Comparison of ENCODE assay signal across 8 cellular contexts in genomic region chr3:75433295-75433694, GRCh38.
A peak's percentile ranks its signal among the peaks of the same experiment; 100 is the strongest.
DNase-seq lines count a peak whose midpoint lies in the region; ATAC-seq, FAIRE-seq and TF ChIP-seq lines count a peak whose summit lies in the region.
"Not testable (repeated sequence)": the region's sequence is repeated elsewhere in the genome, so short reads cannot be mapped to it uniquely, and the experiment has no call there.

No MANE protein-coding gene starts in this region.

- not testable (repeated sequence) for H3K9me3 Mint-ChIP-seq in CD4-positive, alpha-beta T cell; activated B cell treated with CpG ODN at 0.5 μM for 24 hours; activated naive CD8-positive, alpha-beta T cell treated with anti-CD3 and anti-CD28 coated beads for 36 hours; osteocyte (ENCODE audit: unreplicated experiment)

- not testable (repeated sequence) for H2AFZ ChIP-seq in Karpas-422 (ENCODE audit: low read length); endothelial cell of umbilical vein (ENCODE audit: low read depth, low read length)

- H3K9me3 ChIP-seq in CD4-positive, alpha-beta T cell (ENCODE audit: control insufficient read depth, low read length); Karpas-422 (ENCODE audit: low read length); endothelial cell of umbilical vein (replicated peaks; ENCODE audit: control insufficient read depth, insufficient read depth, low read length); lower lobe of right lung; transverse colon: not testable (repeated sequence)

- H3K27me3 Mint-ChIP-seq in CD4-positive, alpha-beta T cell; activated B cell treated with CpG ODN at 0.5 μM for 24 hours; activated naive CD8-positive, alpha-beta T cell treated with anti-CD3 and anti-CD28 coated beads for 36 hours; osteocyte (ENCODE audit: unreplicated experiment): not testable (repeated sequence)

- H3K9me2 ChIP-seq in Karpas-422 (replicated peaks; ENCODE audit: insufficient read depth, low read length) = not testable (repeated sequence)

- H3K4me3 Mint-ChIP-seq in CD4-positive, alpha-beta T cell = peak overlapping the region; percentile 89
- H3K4me3 Mint-ChIP-seq in activated B cell treated with CpG ODN at 0.5 μM for 24 hours (peak overlapping the region; percentile 19), osteocyte (ENCODE audit: unreplicated experiment) (peak overlapping the region; percentile 59)
- H3K4me3 Mint-ChIP-seq in activated naive CD8-positive, alpha-beta T cell treated with anti-CD3 and anti-CD28 coated beads for 36 hours = not testable (repeated sequence)

- 82% methylated on average over 3 of the region's 3 CpGs; no CpG with 5 or more reads in 1 of the 2 donors for WGBS in transverse colon (ENCODE audit: low coverage in 1 of 2), 2 donors

- TF ChIP-seq EP300 in transverse colon (IDR thresholded peaks at IDR 0.05; ENCODE audit: low read depth) = not testable (repeated sequence)

- H3K9me1 ChIP-seq in endothelial cell of umbilical vein (replicated peaks; ENCODE audit: control insufficient read depth, extremely low read depth, insufficient read depth, low read length) = not testable (repeated sequence)

- not testable (repeated sequence) for TF ChIP-seq CTCF in CD4-positive, alpha-beta T cell (IDR thresholded peaks at IDR 0.05); activated B cell treated with CpG ODN at 0.5 μM for 24 hours (IDR thresholded peaks at IDR 0.05); endothelial cell of umbilical vein (IDR thresholded peaks at IDR 0.05; ENCODE audit: extremely low read depth in 1 of 2, insufficient read depth in 1 of 2, low read depth in 1 of 2, low read length in 2 of 2); lower lobe of right lung (IDR thresholded peaks at IDR 0.05); osteocyte (IDR thresholded peaks at IDR 0.05); transverse colon (IDR thresholded peaks at IDR 0.05)

- peaks cover 14% of the 10 kb centered on the region for H3K79me2 ChIP-seq in Karpas-422 (ENCODE audit: low read length)
- not testable (repeated sequence) for H3K79me2 ChIP-seq in endothelial cell of umbilical vein (ENCODE audit: control insufficient read depth, insufficient read depth, low read length)

- in situ Hi-C loops in transverse colon (cut with MboI; ENCODE audit: low pct_ligation_motif_present in 1 of 4, low pct_unique_long_range_greater_than_20kb in 1 of 4, low sequenced_read_pairs in 3 of 4) = not testable (repeated sequence)

- ATAC-seq in CD4-positive, alpha-beta T cell (ENCODE audit: poor library complexity); activated B cell treated with CpG ODN at 0.5 μM for 24 hours (ENCODE audit: low read depth); lower lobe of right lung: not testable (repeated sequence)

- not testable (repeated sequence) for DNase-seq in CD4-positive, alpha-beta T cell; Karpas-422; activated B cell treated with CpG ODN at 0.5 μM for 24 hours; activated naive CD8-positive, alpha-beta T cell treated with anti-CD3 and anti-CD28 coated beads for 36 hours; endothelial cell of umbilical vein (ENCODE audit: low read depth, low spot score); lower lobe of right lung; osteocyte (ENCODE audit: extremely low spot score, unreplicated experiment); transverse colon

- H3K27ac Mint-ChIP-seq in CD4-positive, alpha-beta T cell = peak overlapping the region; percentile 97
- H3K27ac Mint-ChIP-seq in activated B cell treated with CpG ODN at 0.5 μM for 24 hours (peak overlapping the region; percentile 12), osteocyte (ENCODE audit: unreplicated experiment) (peak overlapping the region; percentile 95)
- peak overlapping the region; percentile 99 for H3K27ac Mint-ChIP-seq in activated naive CD8-positive, alpha-beta T cell treated with anti-CD3 and anti-CD28 coated beads for 36 hours

- not testable (repeated sequence) for TF ChIP-seq POLR2A in endothelial cell of umbilical vein (IDR thresholded peaks at IDR 0.05; ENCODE audit: low read depth, low read length); transverse colon (IDR thresholded peaks at IDR 0.05)

- peak overlapping the region; percentile 78 for H3K4me2 ChIP-seq in Karpas-422 (ENCODE audit: low read depth, low read length, poor library complexity, severe bottlenecking)
- peak overlapping the region; percentile 11 for H3K4me2 ChIP-seq in endothelial cell of umbilical vein (ENCODE audit: insufficient read depth, low read length)

- H3K27me3 ChIP-seq in CD4-positive, alpha-beta T cell (ENCODE audit: control insufficient read depth, insufficient read depth, low read length); Karpas-422 (ENCODE audit: low read length); endothelial cell of umbilical vein (ENCODE audit: control insufficient read depth in 2 of 2, insufficient read depth in 2 of 2, low read length in 2 of 2); lower lobe of right lung (ENCODE audit: low read depth); transverse colon: not testable (repeated sequence)

- not testable (repeated sequence) for FAIRE-seq in endothelial cell of umbilical vein (lab: Jason Lieb, UNC)

- CTCF ChIA-PET in CD4-positive, alpha-beta T cell (lab: Charles Lee); activated B cell treated with CpG ODN at 0.5 μM for 24 hours (lab: Charles Lee): not testable (repeated sequence)
- CTCF ChIA-PET in endothelial cell of umbilical vein (lab: Charles Lee) = interaction anchor here (1.0 to 1.7 kb wide), 3 partner anchors 11 to 242 kb away, joined by 3 read pairs; no protein-coding TSS in a partner anchor

- H3K4me1 ChIP-seq in Karpas-422 (ENCODE audit: low read length); lower lobe of right lung: not testable (repeated sequence)
- H3K4me1 ChIP-seq in endothelial cell of umbilical vein (ENCODE audit: control insufficient read depth, extremely low read depth, insufficient read depth, low read length) (peaks cover 16% of the 10 kb centered on the region), transverse colon (peaks cover 0 to 20% (median 16%) of the 10 kb centered on the region in 4 donors)

- intact Hi-C loops in CD4-positive, alpha-beta T cell (cut with DNase I, micrococcal nuclease); activated B cell treated with CpG ODN at 0.5 μM for 24 hours (cut with micrococcal nuclease); endothelial cell of umbilical vein (cut with micrococcal nuclease); lower lobe of right lung (cut with DNase I); transverse colon (cut with DNase I; ENCODE audit: low total_unique reads): not testable (repeated sequence)

- H3K4me3 ChIP-seq in Karpas-422 (ENCODE audit: low read length); endothelial cell of umbilical vein (replicated peaks in 1 of 3; ENCODE audit: insufficient read depth in 1 of 3, low read depth in 1 of 3, low read length in 3 of 3); lower lobe of right lung; transverse colon: not testable (repeated sequence)

- dilution Hi-C loops in endothelial cell of umbilical vein (cut with MboI; ENCODE audit: extremely low pct_ligation_motif_present, low sequenced_read_pairs) = not testable (repeated sequence)

- H3K27ac ChIP-seq in CD4-positive, alpha-beta T cell (ENCODE audit: low read depth, low read length); Karpas-422 (ENCODE audit: low read length): not testable (repeated sequence)
- peak overlapping the region; percentile 66 for H3K27ac ChIP-seq in endothelial cell of umbilical vein (ENCODE audit: insufficient read depth, low read depth, low read length)
- H3K27ac ChIP-seq in lower lobe of right lung = peak overlapping the region; percentile 11
- peak overlapping the region; percentile 48 to 97 (median 90) for H3K27ac ChIP-seq in transverse colon

- H3K36me3 ChIP-seq in Karpas-422 (ENCODE audit: insufficient read depth, low read length); endothelial cell of umbilical vein (ENCODE audit: control insufficient read depth in 2 of 2, extremely low read depth in 1 of 2, insufficient read depth in 2 of 2, low read length in 2 of 2); lower lobe of right lung; transverse colon: not testable (repeated sequence)

- H3K9ac ChIP-seq in Karpas-422 (ENCODE audit: low read length); endothelial cell of umbilical vein (replicated peaks; ENCODE audit: extremely low read depth, insufficient read depth, low read length): not testable (repeated sequence)

- BruUV-seq in endothelial cell of umbilical vein (replicated peaks; lab: Mats Ljungman, UMichigan) = not testable (repeated sequence)

- peaks cover 33% of the 10 kb centered on the region for H3K4me1 Mint-ChIP-seq in CD4-positive, alpha-beta T cell (ENCODE audit: low read depth)
- peaks cover 13% of the 10 kb centered on the region for H3K4me1 Mint-ChIP-seq in activated B cell treated with CpG ODN at 0.5 μM for 24 hours
- H3K4me1 Mint-ChIP-seq in activated naive CD8-positive, alpha-beta T cell treated with anti-CD3 and anti-CD28 coated beads for 36 hours = peaks cover 21% of the 10 kb centered on the region
- peaks cover 44% of the 10 kb centered on the region for H3K4me1 Mint-ChIP-seq in osteocyte (ENCODE audit: unreplicated experiment)

- not testable (repeated sequence) for H4K20me1 ChIP-seq in Karpas-422 (ENCODE audit: insufficient read depth, low read depth, low read length); endothelial cell of umbilical vein (replicated peaks; ENCODE audit: control insufficient read depth, extremely low read depth, insufficient read depth, low read length)

- POLR2A ChIA-PET in CD4-positive, alpha-beta T cell (lab: Charles Lee); activated B cell treated with CpG ODN at 0.5 μM for 24 hours (lab: Charles Lee); endothelial cell of umbilical vein (lab: Charles Lee): not testable (repeated sequence)

- peaks cover 19% of the 10 kb centered on the region for H3K36me3 Mint-ChIP-seq in CD4-positive, alpha-beta T cell (ENCODE audit: low read depth)
- peaks cover 35% of the 10 kb centered on the region for H3K36me3 Mint-ChIP-seq in activated B cell treated with CpG ODN at 0.5 μM for 24 hours (ENCODE audit: low read depth)
- H3K36me3 Mint-ChIP-seq in activated naive CD8-positive, alpha-beta T cell treated with anti-CD3 and anti-CD28 coated beads for 36 hours = peaks cover 11% of the 10 kb centered on the region
- H3K36me3 Mint-ChIP-seq in osteocyte (ENCODE audit: unreplicated experiment) = not testable (repeated sequence)

Comparison
In these comparisons a context has a peak if more than half of its experiments do, and no peak if none do; other contexts are left out.
1. H3K27ac Mint-ChIP-seq: peak in every context shown above with its lines; median percentile 99 in activated naive CD8-positive, alpha-beta T cell treated with anti-CD3 and anti-CD28 coated beads for 36 hours; 97 in CD4-positive, alpha-beta T cell; 95 in osteocyte; 12 in activated B cell treated with CpG ODN at 0.5 μM for 24 hours.